Comparison of ENCODE assay signal across 9 cellular contexts in genomic region chr2:28507806-28508764, GRCh38. TPM values are rescaled to one million over a fixed set of nuclear protein-coding genes. Genes with fewer than 3 reads are reported as not detected.
DNase-seq lines count a peak whose midpoint lies in the region; ATAC-seq, FAIRE-seq and TF ChIP-seq lines count a peak whose summit lies in the region.
"Had no signal": no experiment of that assay in that cellular context is flagged by ENCODE, and none has a peak within 500 bp of the region (broad histone marks: within the 10 kb centered on the region; RNA-seq: fewer than 3 reads in every experiment).

No MANE protein-coding gene starts in this region.

- in situ Hi-C loops in HAP-1 (cut with MboI; ENCODE audit: low sequenced_read_pairs) = no loop called here

- no peak for TF ChIP-seq POLR2A in GM12892 (IDR thresholded peaks at IDR 0.05; ENCODE audit: low read depth, low read length)

- FAIRE-seq in GM12892 (lab: Jason Lieb, UNC) = peak; percentile 24

- peaks cover 3% of the 10 kb centered on the region; the same call in 1 of the 2 replicates for H3K27me3 ChIP-seq in HAP-1 (ENCODE audit: low read depth)
- H3K27me3 ChIP-seq: neural progenitor cell had no signal

- no peaks in the 10 kb centered on the region for H3K36me3 ChIP-seq in HAP-1 (replicated peaks)
- H3K36me3 ChIP-seq: neural progenitor cell had no signal

- peak overlapping the region; percentile 70 for H3K27ac ChIP-seq in caudate nucleus (ENCODE audit: low read depth, low read length)
- H3K27ac ChIP-seq: neural progenitor cell had no signal

- DNase-seq in GM12892 (ENCODE audit: insufficient read length) (no peak), NCI-H774 (lab: John Stamatoyannopoulos, UW) (peak; percentile 78), caudate nucleus (lab: John Stamatoyannopoulos, UW) (peak in 38 of 61 donors; percentile 7 to 84 (median 38)), hepatic stellate cell (ENCODE audit: low spot score) (no peak), HAP-1 (ENCODE audit: low spot score in 2 of 2) (no peak), NCI-H1930 (lab: John Stamatoyannopoulos, UW) (no peak)
- peak; percentile 60 for DNase-seq in stimulated activated CD4-positive, alpha-beta T cell treated with anti-CD3 and anti-CD28 coated beads, Interleukin-1b, Interleukin-23, amount 100 ng/mL, for 48 hours

- H3K4me1 ChIP-seq in HAP-1 = no peaks in the 10 kb centered on the region
- H3K4me1 ChIP-seq: neural progenitor cell had no signal

- ATAC-seq in HG02798 (IDR thresholded peaks at IDR 0.05; ENCODE audit: poor library complexity, unreplicated experiment) = no peak

- no peaks in the 10 kb centered on the region for H3K9me3 ChIP-seq in HAP-1

- H3K4me3 ChIP-seq in HAP-1 = no peak overlapping the region
- H3K4me3 ChIP-seq: neural progenitor cell had no signal

RNA-seq across cellular contexts. Expression of gene PLB1, which starts 12.2 kb away (rescaled TPM):
- 0.51 TPM for polyA plus RNA-seq in GM12892 (2012; ENCODE audit: missing spikeins)

Comparison
In these comparisons a context has a peak if more than half of its experiments do, and no peak if none do; other contexts are left out.
1. DNase-seq: peak in NCI-H774 (single experiment), caudate nucleus (38 of 61) and stimulated activated CD4-positive, alpha-beta T cell treated with anti-CD3 and anti-CD28 coated beads, Interleukin-1b, Interleukin-23, amount 100 ng/mL, for 48 hours (single experiment); none in GM12892 (single experiment), hepatic stellate cell (single experiment), HAP-1 (0 of 2) and NCI-H1930 (0 of 2).